1 cellular context compared by ENCODE assay signal in the genomic region with DNA sequence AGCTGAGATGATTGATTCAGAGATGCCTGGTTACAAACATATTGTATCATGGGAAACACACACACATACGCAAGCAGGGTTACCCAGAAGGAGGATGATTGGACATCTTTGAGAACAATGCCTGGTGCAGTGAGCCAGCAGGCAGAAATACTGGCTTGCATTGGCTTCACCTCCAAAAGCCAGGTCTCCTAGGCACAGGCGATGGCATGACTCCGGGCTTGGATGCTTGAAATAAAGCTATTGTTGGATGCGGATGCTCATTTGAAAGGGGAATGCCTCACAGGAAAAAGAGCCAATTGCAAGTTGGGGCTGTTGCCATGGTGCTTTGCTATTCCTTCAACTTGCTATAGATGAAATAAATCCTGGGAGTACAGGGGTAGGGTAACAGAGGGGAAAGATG.
TF ChIP-seq lines count a peak whose summit lies in the region.

No MANE protein-coding gene starts in this region.

TF ChIP-seq in HEK293T, 16 proteins besides CTCF, POLR2A, EP300 and RAD21 (continued from another document):
- TF ChIP-seq, protein P1, sequence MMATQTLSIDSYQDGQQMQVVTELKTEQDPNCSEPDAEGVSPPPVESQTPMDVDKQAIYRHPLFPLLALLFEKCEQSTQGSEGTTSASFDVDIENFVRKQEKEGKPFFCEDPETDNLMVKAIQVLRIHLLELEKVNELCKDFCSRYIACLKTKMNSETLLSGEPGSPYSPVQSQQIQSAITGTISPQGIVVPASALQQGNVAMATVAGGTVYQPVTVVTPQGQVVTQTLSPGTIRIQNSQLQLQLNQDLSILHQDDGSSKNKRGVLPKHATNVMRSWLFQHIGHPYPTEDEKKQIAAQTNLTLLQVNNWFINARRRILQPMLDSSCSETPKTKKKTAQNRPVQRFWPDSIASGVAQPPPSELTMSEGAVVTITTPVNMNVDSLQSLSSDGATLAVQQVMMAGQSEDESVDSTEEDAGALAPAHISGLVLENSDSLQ (IDR thresholded peaks at IDR 0.05): no peak
- TF ChIP-seq HDGF (IDR thresholded peaks at IDR 0.05; ENCODE audit: borderline replicate concordance) (no peak), LEF1 (IDR thresholded peaks at IDR 0.05; ENCODE audit: borderline replicate concordance) (no peak), ELF4 (IDR thresholded peaks at IDR 0.05) (no peak), CTBP1 (IDR thresholded peaks at IDR 0.05; ENCODE audit: borderline replicate concordance) (no peak), SUZ12 (IDR thresholded peaks at IDR 0.05) (no peak), ARNT (IDR thresholded peaks at IDR 0.05) (no peak), L3MBTL2 (conservative IDR thresholded peaks at IDR 0.05) (no peak), NFRKB (IDR thresholded peaks at IDR 0.05) (no peak), TARDBP (IDR thresholded peaks at IDR 0.05) (no peak)
TF ChIP-seq in HEK293T: peak in this region for 0.
